7 cellular contexts compared by ENCODE assay signal in the genomic region with DNA sequence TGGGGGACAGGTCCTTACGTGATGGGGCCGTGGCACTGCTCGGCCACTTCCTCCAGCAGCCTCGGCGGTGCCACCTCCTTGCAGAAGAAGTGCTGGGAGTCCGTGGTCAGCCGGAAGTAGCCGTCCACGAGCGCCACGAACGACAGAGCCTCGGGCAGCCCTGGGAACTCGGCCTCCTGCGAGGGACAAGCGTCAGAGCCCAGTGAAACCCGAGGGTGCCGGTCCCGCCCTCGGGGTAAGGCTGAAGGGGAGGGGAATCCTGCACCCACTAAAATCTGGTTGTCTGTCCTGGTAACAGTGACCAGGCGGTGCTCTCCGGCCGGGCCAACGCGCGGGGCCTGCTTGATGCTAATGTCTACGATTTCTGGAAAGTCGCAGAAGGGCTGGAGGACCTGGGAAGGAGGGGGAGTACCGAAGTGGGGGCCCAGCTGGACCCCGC. TPM values are rescaled to one million over a fixed set of nuclear protein-coding genes. Genes with fewer than 3 reads are reported as not detected.
DNase-seq lines count a peak whose midpoint lies in the region; ATAC-seq, FAIRE-seq and TF ChIP-seq lines count a peak whose summit lies in the region.
"Had no signal": no experiment of that assay in that cellular context is flagged by ENCODE, and none has a peak within 500 bp of the region (broad histone marks: within the 10 kb centered on the region; RNA-seq: fewer than 3 reads in every experiment).

No MANE protein-coding gene starts in this region.

- peak overlapping the region; percentile 62 for H3K4me3 Mint-ChIP-seq in mesothelial cell of epicardium
- no peak overlapping the region for H3K4me3 Mint-ChIP-seq in T-helper 2 cell treated with Interferon-gamma antibody and Interleukin-4, amounts not matched to agents 5 μg/mL and 100 μg/mL, for 36 hours

- H3K9ac ChIP-seq in GM23248 = no peak overlapping the region

- no peaks in the 10 kb centered on the region for H3K79me2 ChIP-seq in GM23248 (ENCODE audit: insufficient read depth)

- H3K36me3 ChIP-seq in GM23248 (ENCODE audit: low read depth) = no peaks in the 10 kb centered on the region
- no peaks in the 10 kb centered on the region for H3K36me3 ChIP-seq in bronchial epithelial cell (ENCODE audit: control insufficient read depth, insufficient read depth, low read length)

- peak overlapping the region; percentile 12 for H3K27ac Mint-ChIP-seq in mesothelial cell of epicardium
- H3K27ac Mint-ChIP-seq in T-helper 2 cell treated with Interferon-gamma antibody and Interleukin-4, amounts not matched to agents 5 μg/mL and 100 μg/mL, for 36 hours = no peak overlapping the region

- H3F3A ChIP-seq in GM23248 (ENCODE audit: insufficient read depth) = no peaks in the 10 kb centered on the region

- H3K4me2 ChIP-seq in GM23248 (ENCODE audit: unreplicated experiment) = no peak overlapping the region

- peak overlapping the region; percentile 53; the same call in 1 of the 2 replicates for H3K4me3 ChIP-seq in GM23248
- H3K4me3 ChIP-seq in bronchial epithelial cell (ENCODE audit: low read depth, low read length) = peak overlapping the region; percentile 54

- peak overlapping the region; percentile 73 for H2AFZ ChIP-seq in GM23248

- no peaks in the 10 kb centered on the region for H3K9me2 ChIP-seq in GM23248 (ENCODE audit: insufficient read depth)

- H3K27me3 ChIP-seq in GM23248 (replicated peaks; ENCODE audit: insufficient read depth) (no peaks in the 10 kb centered on the region), bronchial epithelial cell (ENCODE audit: control insufficient read depth, insufficient read depth, low read length) (no peaks in the 10 kb centered on the region)

- no peaks in the 10 kb centered on the region for H4K20me1 ChIP-seq in GM23248 (ENCODE audit: insufficient read depth)

- H3K4me1 Mint-ChIP-seq in mesothelial cell of epicardium = peaks cover 3% of the 10 kb centered on the region
- H3K4me1 Mint-ChIP-seq in T-helper 2 cell treated with Interferon-gamma antibody and Interleukin-4, amounts not matched to agents 5 μg/mL and 100 μg/mL, for 36 hours (ENCODE audit: low read depth) = peaks cover 20% of the 10 kb centered on the region

- H3K36me3 Mint-ChIP-seq in mesothelial cell of epicardium = no peaks in the 10 kb centered on the region
- H3K36me3 Mint-ChIP-seq in T-helper 2 cell treated with Interferon-gamma antibody and Interleukin-4, amounts not matched to agents 5 μg/mL and 100 μg/mL, for 36 hours (ENCODE audit: low read depth) = peaks cover 76% of the 10 kb centered on the region

- no peaks in the 10 kb centered on the region for H3K9me3 ChIP-seq in GM23248 (ENCODE audit: low read depth)

- FAIRE-seq in bronchial epithelial cell (lab: Jason Lieb, UNC) = no peak

- in situ Hi-C loops in GM23248 (cut with MboI) = no loop called here

- H3K27ac ChIP-seq in GM23248 = no peak overlapping the region

- ATAC-seq in HG02973 (IDR thresholded peaks at IDR 0.05; ENCODE audit: unreplicated experiment) = no peak

- 28 to 45% methylated on average over 27 to 30 of the region's 30 CpGs for WGBS in GM23248 (ENCODE audit: low coverage in 1 of 2, low lambda C conversion rate in 2 of 2, missing lambda C conversion rate in 2 of 2), 2 experiments

- no peak for TF ChIP-seq CTCF in bronchial epithelial cell (IDR thresholded peaks at IDR 0.05; ENCODE audit: insufficient read depth, low read length, severe bottlenecking)
- TF ChIP-seq CTCF in mesothelial cell of epicardium (IDR thresholded peaks at IDR 0.05; ENCODE audit: unreplicated experiment) = no peak

- H3K27me3 Mint-ChIP-seq in mesothelial cell of epicardium (ENCODE audit: low read depth) = peaks cover 55% of the 10 kb centered on the region
- no peaks in the 10 kb centered on the region for H3K27me3 Mint-ChIP-seq in T-helper 2 cell treated with Interferon-gamma antibody and Interleukin-4, amounts not matched to agents 5 μg/mL and 100 μg/mL, for 36 hours (ENCODE audit: low read depth)

- DNase-seq in GM23248 (peak; percentile 16), bronchial epithelial cell (ENCODE audit: low read depth) (no peak), mesothelial cell of epicardium (ENCODE audit: low spot score in 2 of 2, unreplicated experiment in 2 of 2) (no peak)
- DNase-seq in T-helper 2 cell treated with Interferon-gamma antibody and Interleukin-4, amounts not matched to agents 5 μg/mL and 100 μg/mL, for 36 hours (ENCODE audit: low spot score) = no peak
- DNase-seq in activated CD4-positive, alpha-beta T cell treated with anti-CD3 and anti-CD28 coated beads for 4 hours = no peak
- DNase-seq: activated gamma-delta T cell treated with Interleukin-2 at 50 U/mL for 16 hours had no signal

- no peaks in the 10 kb centered on the region for H3K4me1 ChIP-seq in GM23248 (ENCODE audit: insufficient read depth)

- no peaks in the 10 kb centered on the region for H3K9me3 Mint-ChIP-seq in mesothelial cell of epicardium
- no peaks in the 10 kb centered on the region for H3K9me3 Mint-ChIP-seq in T-helper 2 cell treated with Interferon-gamma antibody and Interleukin-4, amounts not matched to agents 5 μg/mL and 100 μg/mL, for 36 hours

RNA-seq across cellular contexts. Expression of a gene that starts 6.4 kb away (rescaled TPM):
- total RNA-seq in GM23248 (2014; rRNA removed; shearing (Covaris generic)) = 5.9 and 8.7 TPM in 2 replicates
- 4.1 and 5.0 TPM in 2 replicates for polyA plus RNA-seq in GM23248 (2016; fragmentation: Nextera tagmentation; extraction: Ambion mirVana)
- total RNA-seq in bronchial epithelial cell (0.26 TPM in 2 replicates), mesothelial cell of epicardium (10.7 to 12.3 TPM (median 11.2 TPM) in 3 replicates)

RNA-seq across cellular contexts. Expression of a gene that starts 18.3 kb away (rescaled TPM):
- total RNA-seq in GM23248 (2014; rRNA removed; shearing (Covaris generic)) = 680 and 837 TPM in 2 replicates
- polyA plus RNA-seq in GM23248 (2016; fragmentation: Nextera tagmentation; extraction: Ambion mirVana) = 1,456 and 1,474 TPM in 2 replicates
- total RNA-seq in bronchial epithelial cell = 1,530 and 1,590 TPM in 2 replicates
- total RNA-seq in mesothelial cell of epicardium = 1,706 to 1,840 TPM (median 1,775 TPM) in 3 replicates

RNA-seq across cellular contexts. Expression of a gene that starts 20.1 kb away (rescaled TPM):
- not detected in 2 replicates for total RNA-seq in GM23248 (2014; rRNA removed; shearing (Covaris generic))
- polyA plus RNA-seq in GM23248 (2016; fragmentation: Nextera tagmentation; extraction: Ambion mirVana) = not detected in 2 replicates
- total RNA-seq in bronchial epithelial cell (not detected in 2 replicates), mesothelial cell of epicardium (0.35 to 1.0 TPM (median 0.92 TPM) in 3 replicates)

RNA-seq across cellular contexts. Expression of a gene that starts 30.4 kb away (rescaled TPM):
- total RNA-seq in GM23248 (2014; rRNA removed; shearing (Covaris generic)) = not detected in 2 replicates
- polyA plus RNA-seq in GM23248 (2016; fragmentation: Nextera tagmentation; extraction: Ambion mirVana) = not detected in 2 replicates
- total RNA-seq in bronchial epithelial cell = under 0.01 and 0.13 TPM in 2 replicates
- not detected in 3 replicates for total RNA-seq in mesothelial cell of epicardium

RNA-seq across cellular contexts. Expression of a gene that starts 46.5 kb away (rescaled TPM):
- total RNA-seq in GM23248 (2014; rRNA removed; shearing (Covaris generic)) = not detected in 2 replicates
- polyA plus RNA-seq in GM23248 (2016; fragmentation: Nextera tagmentation; extraction: Ambion mirVana) = not detected in 2 replicates
- total RNA-seq in bronchial epithelial cell = 11.6 and 27.4 TPM in 2 replicates
- total RNA-seq in mesothelial cell of epicardium = 0.23 TPM in 1 of 3 replicates, not detected in the others
